24 cellular contexts compared by ENCODE assay signal in the genomic region with DNA sequence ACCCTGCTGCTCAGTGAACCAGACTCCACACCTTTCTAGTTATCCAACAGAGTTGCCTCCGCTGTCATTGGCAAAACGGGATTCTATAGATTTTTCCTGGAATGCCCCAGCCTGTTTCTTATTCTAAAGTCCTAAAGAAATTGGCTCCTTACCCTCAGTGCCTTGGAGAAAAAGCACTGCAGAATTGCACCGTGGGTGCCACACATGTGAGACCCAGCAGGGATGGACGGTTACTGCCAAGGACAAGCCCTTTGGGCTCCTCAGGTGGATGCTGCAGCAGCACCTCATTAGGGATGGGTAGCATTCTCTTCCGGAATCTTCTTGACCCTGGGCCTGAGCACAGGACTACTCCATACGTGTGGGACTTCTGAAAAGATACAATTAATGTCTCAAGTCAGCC.
"Had no signal": no experiment of that assay in that cellular context is flagged by ENCODE, and none has a peak within 500 bp of the region (broad histone marks: within the 10 kb centered on the region; RNA-seq: fewer than 3 reads in every experiment).

No MANE protein-coding gene starts in this region.

- H3K27me3 ChIP-seq: SJSA1 had no signal

- DNase-seq: IMR-90, Kasumi-1, KG1, MM.1S, NCI-H1092 treated with DMSO at 0.1 percent for 48 hours, NCI-H1436, NCI-H187, NCI-H2029, NCI-H2081 treated with DMSO at 0.1 percent for 48 hours, NCI-H2171, NCI-H226, NCI-H446, NCI-H510A, NCI-H524 treated with DMSO at 0.1 percent for 48 hours, NCI-H69, NCI-H774, Right ventricle myocardium superior, RPMI8226, SIG-M5, SW 1271 had no signal

- H3K9me3 ChIP-seq: SJSA1 had no signal

- H3K27ac ChIP-seq: HL-60, SJSA1, SK-N-MC had no signal

- ATAC-seq: HepG2 had no signal

- H3K4me3 ChIP-seq: SJSA1, SK-N-MC had no signal
